ENCODE assay signal across 17 cellular contexts in genomic region chr12:49470986-49471385, GRCh38.
DNase-seq lines count a peak whose midpoint lies in the region; ATAC-seq, FAIRE-seq and TF ChIP-seq lines count a peak whose summit lies in the region.
"Had no signal": no experiment of that assay in that cellular context is flagged by ENCODE, and none has a peak within 500 bp of the region (broad histone marks: within the 10 kb centered on the region; RNA-seq: fewer than 3 reads in every experiment).

No MANE protein-coding gene starts in this region.

- RAD21 ChIA-PET in GM12878 (lab: Charles Lee; ENCODE audit: unreplicated experiment), result interaction anchor here (0.8 to 2.0 kb wide), 8 partner anchors 9 to 113 kb away, joined by 3 to 9 read pairs (median 4); partner anchors contain the start of gene SPATS2

- H3K79me2 ChIP-seq in Karpas-422 (ENCODE audit: low read length), result peaks cover 90% of the 10 kb centered on the region
- H3K79me2 ChIP-seq in GM12878 (ENCODE audit: control insufficient read depth, insufficient read depth, low read length), result peaks cover 4% of the 10 kb centered on the region

- in situ Hi-C loops in GM12878 (cut with MboI), result no loop called here

- no peaks in the 10 kb centered on the region for H3K9me2 ChIP-seq in Karpas-422 (replicated peaks; ENCODE audit: insufficient read depth, low read length)

- POLR2A ChIA-PET in GM12878 (lab: Charles Lee), result interaction anchor here (0.6 to 1.1 kb wide), 4 partner anchors 12 to 362 kb away, joined by 3 to 6 read pairs (median 4); no protein-coding TSS in a partner anchor

- no peak overlapping the region for H3K4me2 ChIP-seq in Karpas-422 (ENCODE audit: low read depth, low read length, poor library complexity, severe bottlenecking)
- H3K4me2 ChIP-seq in GM12878 (ENCODE audit: control insufficient read depth, insufficient read depth), result no peak overlapping the region

- no peak for TF ChIP-seq RAD21 in GM12878 (IDR thresholded peaks at IDR 0.05; ENCODE audit: insufficient read depth, low read depth, low read length)

- H2AFZ ChIP-seq in Karpas-422 (ENCODE audit: low read length) (no peak overlapping the region), GM12878 (ENCODE audit: control insufficient read depth, low read depth, low read length) (no peak overlapping the region)

- no TSS peak for BruUV-seq in GM12878 (replicated peaks; lab: Mats Ljungman, UMichigan)

- H3K27ac ChIP-seq in Karpas-422 (ENCODE audit: low read length) (peak overlapping the region; percentile 49), GM12878 (ENCODE audit: control insufficient read depth, insufficient read depth) (no peak overlapping the region), mesodermal cell (ENCODE audit: low read depth, low read length, severe bottlenecking) (peak overlapping the region; percentile 1)
- H3K27ac ChIP-seq: C4-2B, HL-60 had no signal

- no peaks in the 10 kb centered on the region for H3K9me3 ChIP-seq in Karpas-422 (ENCODE audit: low read length)
- no peaks in the 10 kb centered on the region for H3K9me3 ChIP-seq in GM12878 (replicated peaks; ENCODE audit: control insufficient read depth, insufficient read depth, low read length)
- H3K9me3 ChIP-seq in mesodermal cell (ENCODE audit: control insufficient read depth, low read length), result no peaks in the 10 kb centered on the region

- CTCF ChIA-PET in GM12878 (lab: Yijun Ruan, JAX), result interaction anchor here (1.0 to 6.8 kb wide), 11 partner anchors 10 to 123 kb away, joined by 3 to 33 read pairs (median 5); no protein-coding TSS in a partner anchor

- H3K36me3 ChIP-seq in Karpas-422 (ENCODE audit: insufficient read depth, low read length), result no peaks in the 10 kb centered on the region
- peaks cover 0 to 11% of the 10 kb centered on the region in 2 experiments; a peak in 1 of 4 replicates for H3K36me3 ChIP-seq in GM12878 (ENCODE audit: control insufficient read depth in 2 of 2, insufficient read depth in 2 of 2, low read length in 1 of 2)
- peaks cover 17% of the 10 kb centered on the region for H3K36me3 ChIP-seq in mesodermal cell (ENCODE audit: control insufficient read depth, insufficient read depth, low read length)

- no peak for TF ChIP-seq CTCF in GM12878 (IDR thresholded peaks at IDR 0.05 in 2 of 3, conservative IDR thresholded peaks at IDR 0.05 in 1 of 3; ENCODE audit: control insufficient read depth in 2 of 3, extremely low read depth in 1 of 3, insufficient read depth in 1 of 3, low read depth in 3 of 3, low read length in 3 of 3)

- no peak for TF ChIP-seq POLR2A in GM12878 (IDR thresholded peaks at IDR 0.05; ENCODE audit: low read depth, low read length)

- H3K9ac ChIP-seq in Karpas-422 (ENCODE audit: low read length) (no peak overlapping the region), GM12878 (ENCODE audit: control insufficient read depth, insufficient read depth, low read length) (no peak overlapping the region)

- SMC1A ChIA-PET in GM12878 (lab: Charles Lee; ENCODE audit: uncharacterized antibody, unreplicated experiment), result interaction anchor here (0.8 to 3.9 kb wide), 23 partner anchors 10 to 112 kb away, joined by 3 to 29 read pairs (median 4); no protein-coding TSS in a partner anchor

- peak; percentile 59 for FAIRE-seq in GM19239 (lab: Jason Lieb, UNC)
- peak; percentile 70 for FAIRE-seq in GM12878 (lab: Jason Lieb, UNC)
- FAIRE-seq: A204.1 had no signal

- no peaks in the 10 kb centered on the region for H3K27me3 ChIP-seq in Karpas-422 (ENCODE audit: low read length)
- no peaks in the 10 kb centered on the region for H3K27me3 ChIP-seq in GM12878 (replicated peaks in 1 of 2; ENCODE audit: control insufficient read depth in 2 of 2, insufficient read depth in 2 of 2, low read length in 1 of 2)

- no peak for TF ChIP-seq EP300 in GM12878 (IDR thresholded peaks at IDR 0.05; ENCODE audit: borderline replicate concordance in 1 of 2, control insufficient read depth in 1 of 2, low read depth in 2 of 2, low read length in 2 of 2)

- H4K20me1 ChIP-seq in Karpas-422 (ENCODE audit: insufficient read depth, low read depth, low read length) (no peaks in the 10 kb centered on the region), GM12878 (ENCODE audit: control insufficient read depth, insufficient read depth) (no peaks in the 10 kb centered on the region)

- intact Hi-C loops in GM12878 (cut with micrococcal nuclease; ENCODE audit: unreplicated experiment), result no loop called here
- intact Hi-C loops in left cardiac atrium (cut with DNase I), result no loop called here

- ATAC-seq in GM12878 (peak; percentile 40), left cardiac atrium (no peak)

- DNase-seq in GM19239 (ENCODE audit: insufficient read length, low spot score), result no peak
- DNase-seq in Karpas-422, result no peak
- DNase-seq in GM12878 (ENCODE audit: low read depth, low spot score), result no peak
- no peak for DNase-seq in putamen (ENCODE audit: low spot score)
- no peak for DNase-seq in DMS114 treated with DMSO at 0.1 percent for 48 hours (lab: John Stamatoyannopoulos, UW; ENCODE audit: unreplicated experiment)
- no peak for DNase-seq in left cardiac atrium
- no peak for DNase-seq in mucosa of gallbladder (ENCODE audit: low spot score)
- DNase-seq: DMS153, NCI-H1417, NCI-H2029, NCI-H2227 treated with DMSO at 0.1 percent for 48 hours, NCI-H526 treated with DMSO at 0.1 percent for 48 hours, OCI-M1 had no signal

- H3K4me1 ChIP-seq in Karpas-422 (ENCODE audit: low read length), result peaks cover 41% of the 10 kb centered on the region
- H3K4me1 ChIP-seq in GM12878 (ENCODE audit: control insufficient read depth, insufficient read depth, low read length), result no peaks in the 10 kb centered on the region
- H3K4me1 ChIP-seq in mesodermal cell (ENCODE audit: control insufficient read depth, insufficient read depth, low read length, poor library complexity, severe bottlenecking), result no peaks in the 10 kb centered on the region

- H3K4me3 ChIP-seq in Karpas-422 (ENCODE audit: low read length), result no peak overlapping the region
- H3K4me3 ChIP-seq in GM12878, result no peak overlapping the region
- H3K4me3 ChIP-seq in mesodermal cell (ENCODE audit: extremely low read depth, insufficient read depth, low read length, poor library complexity, severe bottlenecking), result no peak overlapping the region

TF ChIP-seq in GM12878, 131 proteins besides CTCF, POLR2A, EP300 and RAD21 (continues in another document):
- TF ChIP-seq MEF2A (IDR thresholded peaks at IDR 0.05; ENCODE audit: insufficient read depth, low read depth, low read length) (no peak), GABPA (IDR thresholded peaks at IDR 0.05; ENCODE audit: low read depth) (no peak), ZNF622 (IDR thresholded peaks at IDR 0.05) (no peak), REST (IDR thresholded peaks at IDR 0.05; ENCODE audit: low read depth, low read length) (no peak), WRNIP1 (IDR thresholded peaks at IDR 0.05; ENCODE audit: borderline replicate concordance, low read depth, low read length) (no peak), DPF2 (IDR thresholded peaks at IDR 0.05) (no peak), TCF3 (IDR thresholded peaks at IDR 0.05; ENCODE audit: borderline replicate concordance, insufficient read depth, low read depth, low read length) (no peak), TARDBP (IDR thresholded peaks at IDR 0.05; ENCODE audit: borderline replicate concordance) (no peak), CEBPZ (IDR thresholded peaks at IDR 0.05; ENCODE audit: low read depth, low read length) (no peak), KLF5 (IDR thresholded peaks at IDR 0.05; ENCODE audit: partially characterized antibody) (no peak)
